In genomic region chr4:151519728-151520415, GRCh38 we compare ENCODE assay signal across 20 cellular contexts.
"Had no signal": no experiment of that assay in that cellular context is flagged by ENCODE, and none has a peak within 500 bp of the region (broad histone marks: within the 10 kb centered on the region; RNA-seq: fewer than 3 reads in every experiment).

No MANE protein-coding gene starts in this region.

- H3K27ac ChIP-seq: colonic mucosa, esophagus squamous epithelium, lower lobe of right lung, neutrophil, pancreas, right atrium auricular region, skin epidermis, spleen, testis, tibial artery had no signal

- H3K4me1 ChIP-seq: colonic mucosa, lower lobe of right lung, right atrium auricular region, spleen, testis, tibial artery had no signal

- DNase-seq: colonic mucosa; effector memory CD8-positive, alpha-beta T cell; erythroblast; esophagus squamous epithelium; foreskin melanocyte; left ventricle myocardium superior; lower lobe of right lung; natural killer cell; pancreas; spleen; stimulated activated CD4-positive, alpha-beta T cell treated with anti-CD3 and anti-CD28 coated beads, Interleukin-4, amount 100 ng/mL, for 4 hours; stimulated activated naive CD8-positive, alpha-beta T cell treated with anti-CD3 and anti-CD28 coated beads, Interleukin-15, Interleukin-2, amounts not matched to agents 100 U/mL and 50 U/mL, for 24 hours; substantia nigra; testis; tibial artery had no signal

- H3K4me3 ChIP-seq: colonic mucosa, esophagus squamous epithelium, lower lobe of right lung, pancreas, right atrium auricular region, skin epidermis, spleen, testis, tibial artery had no signal

- ATAC-seq: effector memory CD8-positive, alpha-beta T cell; left ventricle myocardium superior; lower lobe of right lung; natural killer cell; pancreas; sciatic nerve; stimulated activated memory B cell treated with anti-CD40 and anti-IgM and Interleukin-4, amounts not matched to agents 10 μg/mL and 1 μg/mL and 100 μg/mL, for 72 hours; stimulated activated naive CD8-positive, alpha-beta T cell treated with anti-CD3 and anti-CD28 coated beads, Interleukin-15, Interleukin-2, amounts not matched to agents 100 U/mL and 50 U/mL, for 24 hours had no signal

- H3K27me3 ChIP-seq: colonic mucosa, esophagus squamous epithelium, neutrophil, pancreas, right atrium auricular region, spleen, testis, tibial artery had no signal

- H3K9me3 ChIP-seq: colonic mucosa, esophagus squamous epithelium, lower lobe of right lung, neutrophil, pancreas, right atrium auricular region, spleen, testis, tibial artery had no signal

- H3K36me3 ChIP-seq: colonic mucosa, esophagus squamous epithelium, lower lobe of right lung, neutrophil, pancreas, right atrium auricular region, spleen, tibial artery had no signal
